Comparison of ENCODE assay signal across 8 cellular contexts in the genomic region with DNA sequence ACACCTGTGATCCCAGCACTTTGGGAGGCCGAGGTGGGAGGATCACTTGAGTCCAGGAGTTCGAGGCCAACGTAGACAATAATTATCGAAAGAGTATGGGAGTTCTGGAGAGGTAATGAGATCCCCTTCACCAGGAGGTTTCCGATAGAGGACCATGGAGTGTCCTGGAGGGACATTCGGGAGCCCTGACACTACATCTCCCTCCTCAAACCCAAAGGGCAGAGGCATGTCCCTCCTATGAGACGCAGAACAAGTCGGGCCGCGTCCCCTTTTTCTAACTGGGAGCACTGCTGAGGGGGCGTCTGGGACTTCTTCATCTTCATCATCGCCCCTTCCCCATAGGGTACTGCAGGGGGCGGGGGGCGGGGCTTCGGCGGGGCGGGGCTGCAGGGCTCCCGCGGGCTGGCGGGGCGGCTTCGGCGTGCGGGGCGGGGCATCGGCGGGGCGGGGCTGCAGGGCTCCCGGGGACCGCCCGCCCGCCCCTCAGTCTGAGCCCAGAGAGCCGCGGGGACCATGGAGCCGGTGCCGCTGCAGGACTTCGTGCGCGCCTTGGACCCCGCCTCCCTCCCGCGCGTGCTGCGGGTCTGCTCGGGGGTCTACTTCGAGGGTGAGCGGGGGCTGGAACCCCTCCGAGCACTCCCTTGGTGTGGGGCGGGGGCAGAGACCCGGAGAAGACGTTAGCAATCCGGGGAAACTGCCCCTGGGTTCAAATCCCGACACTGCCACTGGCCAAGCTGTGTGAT. TPM values are rescaled to one million over a fixed set of nuclear protein-coding genes. Genes with fewer than 3 reads are reported as not detected.
DNase-seq lines count a peak whose midpoint lies in the region; ATAC-seq and TF ChIP-seq lines count a peak whose summit lies in the region.

Gene THEMIS2, plus strand, starts transcription at position 486 of the 743 bp plus-strand sequence. Its CDS starts 28 bp downstream, at position 514.

- peak in 3 of 4 donors; percentile 51 to 94 (median 73) for TF ChIP-seq POLR2A in upper lobe of left lung (IDR thresholded peaks at IDR 0.05)

- DNase-seq in COLO829 (ENCODE audit: low spot score) (peak; percentile 40), SW480 (ENCODE audit: low spot score) (peak; percentile 17), left cardiac atrium (peak; percentile 76), posterior vena cava (ENCODE audit: low spot score) (peak; percentile 92), upper lobe of left lung (peak; percentile 79 to 96), NCI-H345 treated with DMSO at 0.1 percent for 48 hours (lab: John Stamatoyannopoulos, UW; ENCODE audit: unreplicated experiment) (no peak)
- peak; percentile 84 for DNase-seq in activated naive CD8-positive, alpha-beta T cell treated with anti-CD3 and anti-CD28 coated beads, Interleukin-2, amount 10 ng/mL, durations not matched to agents 7 days and 5 days

- peaks cover 21 to 40% (median 27%) of the 10 kb centered on the region in 4 donors for H3K4me1 ChIP-seq in upper lobe of left lung

- TF ChIP-seq EP300 in upper lobe of left lung (IDR thresholded peaks at IDR 0.05) = no peak

- ATAC-seq in HG02885 (IDR thresholded peaks at IDR 0.05; ENCODE audit: poor library complexity, unreplicated experiment) (peak; percentile 58), left cardiac atrium (peak; percentile 89 to 90), upper lobe of left lung (ENCODE audit: low FRiP score in 2 of 2) (peak; percentile 67 to 89)
- ATAC-seq in activated naive CD8-positive, alpha-beta T cell treated with anti-CD3 and anti-CD28 coated beads, Interleukin-2, amount 10 ng/mL, durations not matched to agents 7 days and 5 days (ENCODE audit: low read depth) = peak; percentile 71

- H3K9me3 ChIP-seq in upper lobe of left lung = no peaks in the 10 kb centered on the region

- H3K4me3 Mint-ChIP-seq in activated naive CD8-positive, alpha-beta T cell treated with anti-CD3 and anti-CD28 coated beads, Interleukin-2, amount 10 ng/mL, durations not matched to agents 7 days and 5 days = peak within 1 kb of the TSS; percentile 95

- H3K27ac Mint-ChIP-seq in activated naive CD8-positive, alpha-beta T cell treated with anti-CD3 and anti-CD28 coated beads, Interleukin-2, amount 10 ng/mL, durations not matched to agents 7 days and 5 days = peak within 1 kb of the TSS; percentile 90

- POLR2A ChIA-PET in activated naive CD8-positive, alpha-beta T cell treated with anti-CD3 and anti-CD28 coated beads, Interleukin-2, amount 10 ng/mL, durations not matched to agents 7 days and 5 days (lab: Charles Lee) = interaction anchor here (1.1 to 1.4 kb wide), 3 partner anchors 8 to 15 kb away, joined by 3 to 13 read pairs (median 3); no protein-coding TSS in a partner anchor

- H3K27ac ChIP-seq in upper lobe of left lung = peak within 1 kb of the TSS; percentile 87 to 97 (median 89)

- peaks cover 12% of the 10 kb centered on the region for H3K36me3 Mint-ChIP-seq in activated naive CD8-positive, alpha-beta T cell treated with anti-CD3 and anti-CD28 coated beads, Interleukin-2, amount 10 ng/mL, durations not matched to agents 7 days and 5 days

- peaks cover 33% of the 10 kb centered on the region for H3K4me1 Mint-ChIP-seq in activated naive CD8-positive, alpha-beta T cell treated with anti-CD3 and anti-CD28 coated beads, Interleukin-2, amount 10 ng/mL, durations not matched to agents 7 days and 5 days

- peak within 1 kb of the TSS; percentile 52 to 68 (median 59) for H3K4me3 ChIP-seq in upper lobe of left lung

- no peaks in the 10 kb centered on the region for H3K27me3 Mint-ChIP-seq in activated naive CD8-positive, alpha-beta T cell treated with anti-CD3 and anti-CD28 coated beads, Interleukin-2, amount 10 ng/mL, durations not matched to agents 7 days and 5 days

- WGBS in upper lobe of left lung, 2 donors = 26 to 50% methylated on average over 9 to 16 of the region's 53 CpGs

- no peaks in the 10 kb centered on the region for H3K9me3 Mint-ChIP-seq in activated naive CD8-positive, alpha-beta T cell treated with anti-CD3 and anti-CD28 coated beads, Interleukin-2, amount 10 ng/mL, durations not matched to agents 7 days and 5 days

- no peaks in the 10 kb centered on the region for H3K27me3 ChIP-seq in upper lobe of left lung

- H3K36me3 ChIP-seq in upper lobe of left lung = peaks cover 0 to 5% (median 2%) of the 10 kb centered on the region in 4 donors

- intact Hi-C loops in left cardiac atrium (cut with DNase I) (no loop called here), posterior vena cava (cut with DNase I) (no loop called here)

- no peak for TF ChIP-seq CTCF in upper lobe of left lung (IDR thresholded peaks at IDR 0.05)

RNA-seq across cellular contexts. Expression of gene THEMIS2, which starts in this region (rescaled TPM):
- 10 to 100 TPM; 35.4 to 40.5 TPM for total RNA-seq in activated naive CD8-positive, alpha-beta T cell treated with anti-CD3 and anti-CD28 coated beads, Interleukin-2, amount 10 ng/mL, durations not matched to agents 7 days and 5 days
- total RNA-seq in left cardiac atrium (10 to 100 TPM; 12.0 to 15.6 TPM), posterior vena cava (10 to 100 TPM; 21.0 to 34.7 TPM), upper lobe of left lung (100 to 1,000 TPM in 5 of 6 donors, 10 to 100 TPM in 1; 59.5 to 216 (median 130) TPM)
